ENCODE assay signal across 18 cellular contexts in the genomic region with DNA sequence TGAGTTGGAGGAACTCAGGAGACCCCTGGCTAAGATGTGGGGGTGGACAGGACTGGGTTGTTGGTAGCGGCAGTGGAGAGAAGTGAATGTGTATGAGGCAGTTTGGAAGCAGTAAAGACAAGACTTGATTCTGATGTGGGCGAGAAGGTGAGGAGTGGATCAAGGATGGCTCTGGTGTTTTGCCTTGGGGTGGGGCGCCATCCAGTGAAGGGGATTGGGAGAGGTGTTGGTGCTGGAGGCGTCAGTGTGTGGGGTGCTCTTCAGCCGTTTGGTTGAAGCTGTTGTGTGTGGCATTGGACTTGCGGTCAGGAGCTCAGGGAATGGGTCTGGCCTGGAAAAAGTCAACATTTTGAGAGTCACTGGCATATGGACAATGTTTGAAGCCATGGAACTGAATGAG. TPM values are rescaled to one million over a fixed set of nuclear protein-coding genes. Genes with fewer than 3 reads are reported as not detected.
A peak's percentile ranks its signal among the peaks of the same experiment; 100 is the strongest.
DNase-seq lines count a peak whose midpoint lies in the region; ATAC-seq and TF ChIP-seq lines count a peak whose summit lies in the region.
"Had no signal": no experiment of that assay in that cellular context is flagged by ENCODE, and none has a peak within 500 bp of the region (broad histone marks: within the 10 kb centered on the region; RNA-seq: fewer than 3 reads in every experiment).

No MANE protein-coding gene starts in this region.

- H3K27me3 ChIP-seq in CD4-positive, alpha-beta memory T cell (ENCODE audit: insufficient read depth, low read length) = no peaks in the 10 kb centered on the region
- H3K27me3 ChIP-seq: Peyer's patch had no signal

- H3K9me3 Mint-ChIP-seq in CD4-positive, alpha-beta memory T cell = no peaks in the 10 kb centered on the region
- H3K9me3 Mint-ChIP-seq in activated T-helper 17 cell treated with anti-CD3 and anti-CD28 coated beads, Interleukin-2, amount 50 U/mL, for 72 hours = no peaks in the 10 kb centered on the region
- no peaks in the 10 kb centered on the region for H3K9me3 Mint-ChIP-seq in nephron progenitor cell
- H3K9me3 Mint-ChIP-seq in activated CD4-positive, alpha-beta T cell treated with anti-CD3 and anti-CD28 coated beads, Interleukin-2, amount 10 ng/mL, durations not matched to agents 24 days and 14 days = no peaks in the 10 kb centered on the region
- H3K9me3 Mint-ChIP-seq: CD4-positive, alpha-beta T cell had no signal

- peaks cover 4 to 10% (median 5%) of the 10 kb centered on the region in 4 donors for H3K4me1 Mint-ChIP-seq in CD4-positive, alpha-beta memory T cell
- H3K4me1 Mint-ChIP-seq in activated T-helper 17 cell treated with anti-CD3 and anti-CD28 coated beads, Interleukin-2, amount 50 U/mL, for 72 hours = peaks cover 6% of the 10 kb centered on the region
- peaks cover 24% of the 10 kb centered on the region for H3K4me1 Mint-ChIP-seq in nephron progenitor cell
- peaks cover 6% of the 10 kb centered on the region for H3K4me1 Mint-ChIP-seq in activated CD4-positive, alpha-beta T cell treated with anti-CD3 and anti-CD28 coated beads, Interleukin-2, amount 10 ng/mL, durations not matched to agents 24 days and 14 days

- POLR2A ChIA-PET in CD4-positive, alpha-beta memory T cell (lab: Charles Lee; ENCODE audit: partially characterized antibody) = interaction anchor here (1.5 kb wide), 1 partner anchor 13 kb away, joined by 4 read pairs; the partner anchor contains the start of gene FAN1

- H3K36me3 Mint-ChIP-seq in CD4-positive, alpha-beta memory T cell = peaks cover 36 to 72% of the 10 kb centered on the region in 2 donors
- peaks cover 96% of the 10 kb centered on the region for H3K36me3 Mint-ChIP-seq in activated T-helper 17 cell treated with anti-CD3 and anti-CD28 coated beads, Interleukin-2, amount 50 U/mL, for 72 hours (ENCODE audit: low read depth)
- H3K36me3 Mint-ChIP-seq in nephron progenitor cell (ENCODE audit: low read depth) = peaks cover 49% of the 10 kb centered on the region
- peaks cover 47% of the 10 kb centered on the region for H3K36me3 Mint-ChIP-seq in activated CD4-positive, alpha-beta T cell treated with anti-CD3 and anti-CD28 coated beads, Interleukin-2, amount 10 ng/mL, durations not matched to agents 24 days and 14 days (ENCODE audit: low read depth)

- no peak overlapping the region for H3K4me3 Mint-ChIP-seq in CD4-positive, alpha-beta memory T cell
- H3K4me3 Mint-ChIP-seq in activated T-helper 17 cell treated with anti-CD3 and anti-CD28 coated beads, Interleukin-2, amount 50 U/mL, for 72 hours = no peak overlapping the region
- H3K4me3 Mint-ChIP-seq in nephron progenitor cell = no peak overlapping the region
- no peak overlapping the region for H3K4me3 Mint-ChIP-seq in activated CD4-positive, alpha-beta T cell treated with anti-CD3 and anti-CD28 coated beads, Interleukin-2, amount 10 ng/mL, durations not matched to agents 24 days and 14 days
- H3K4me3 Mint-ChIP-seq: CD4-positive, alpha-beta T cell had no signal

- CTCF ChIA-PET in CD4-positive, alpha-beta memory T cell (lab: Charles Lee; ENCODE audit: partially characterized antibody) = interaction anchor here (1.6 kb wide), 1 partner anchor 22 kb away, joined by 3 read pairs; no protein-coding TSS in a partner anchor

- intact Hi-C loops in CD4-positive, alpha-beta memory T cell (cut with micrococcal nuclease) = no loop called here
- intact Hi-C loops in activated CD4-positive, alpha-beta T cell treated with anti-CD3 and anti-CD28 coated beads, Interleukin-2, amount 10 ng/mL, durations not matched to agents 24 days and 14 days (cut with micrococcal nuclease) = no loop called here

- H3K27ac Mint-ChIP-seq in CD4-positive, alpha-beta memory T cell = peak overlapping the region in 4 of 7 donors; percentile 0 to 69 (median 12)
- H3K27ac Mint-ChIP-seq in activated T-helper 17 cell treated with anti-CD3 and anti-CD28 coated beads, Interleukin-2, amount 50 U/mL, for 72 hours = peak overlapping the region; percentile 2
- peak overlapping the region; percentile 50 for H3K27ac Mint-ChIP-seq in nephron progenitor cell
- H3K27ac Mint-ChIP-seq in activated CD4-positive, alpha-beta T cell treated with anti-CD3 and anti-CD28 coated beads, Interleukin-2, amount 10 ng/mL, durations not matched to agents 24 days and 14 days = no peak overlapping the region
- H3K27ac Mint-ChIP-seq: CD4-positive, alpha-beta T cell had no signal

- no peaks in the 10 kb centered on the region for H3K27me3 Mint-ChIP-seq in CD4-positive, alpha-beta memory T cell
- H3K27me3 Mint-ChIP-seq in activated T-helper 17 cell treated with anti-CD3 and anti-CD28 coated beads, Interleukin-2, amount 50 U/mL, for 72 hours = no peaks in the 10 kb centered on the region
- H3K27me3 Mint-ChIP-seq in nephron progenitor cell (ENCODE audit: low read depth, poor library complexity) = no peaks in the 10 kb centered on the region
- H3K27me3 Mint-ChIP-seq in activated CD4-positive, alpha-beta T cell treated with anti-CD3 and anti-CD28 coated beads, Interleukin-2, amount 10 ng/mL, durations not matched to agents 24 days and 14 days = no peaks in the 10 kb centered on the region
- H3K27me3 Mint-ChIP-seq: CD4-positive, alpha-beta T cell had no signal

- DNase-seq in CD4-positive, alpha-beta memory T cell = no peak
- peak; percentile 8 for DNase-seq in COLO668 (lab: John Stamatoyannopoulos, UW; ENCODE audit: unreplicated experiment)
- no peak for DNase-seq in nephron progenitor cell
- DNase-seq in ureter (ENCODE audit: low spot score) = no peak
- no peak for DNase-seq in OCI-M1 (lab: John Stamatoyannopoulos, UW)
- no peak for DNase-seq in activated CD4-positive, alpha-beta T cell treated with anti-CD3 and anti-CD28 coated beads, Interleukin-2, amount 10 ng/mL, durations not matched to agents 24 days and 14 days
- DNase-seq: CD4-positive, alpha-beta T cell; GDM1; MV-4-11; NCI-H2029; NCI-H2171 treated with DMSO at 0.1 percent for 48 hours; NCI-H510A; NCI-H82; Peyer's patch; SHP77 treated with DMSO at 0.1 percent for 48 hours had no signal

- ATAC-seq in activated T-helper 17 cell treated with anti-CD3 and anti-CD28 coated beads, Interleukin-2, amount 50 U/mL, for 72 hours (replicated peaks) = no peak
- ATAC-seq: GM12878, SK-N-SH treated with all-trans-retinoic acid at 6 μM for 48 hours had no signal

- H3K27ac ChIP-seq in CD4-positive, alpha-beta memory T cell (ENCODE audit: low read depth, low read length) = no peak overlapping the region
- H3K27ac ChIP-seq: Peyer's patch had no signal

- no peaks in the 10 kb centered on the region for H3K4me1 ChIP-seq in CD4-positive, alpha-beta memory T cell (ENCODE audit: insufficient read depth, low read length)
- H3K4me1 ChIP-seq: Peyer's patch had no signal

- no peak for TF ChIP-seq CTCF in nephron progenitor cell (IDR thresholded peaks at IDR 0.05)

- peaks cover 48% of the 10 kb centered on the region for H3K36me3 ChIP-seq in CD4-positive, alpha-beta memory T cell (ENCODE audit: insufficient read depth, low read length)

- H3K9me3 ChIP-seq in CD4-positive, alpha-beta memory T cell (ENCODE audit: control insufficient read depth in 1 of 2, low read length in 2 of 2) = no peaks in the 10 kb centered on the region
- H3K9me3 ChIP-seq: Peyer's patch had no signal

- no peak overlapping the region for H3K4me3 ChIP-seq in CD4-positive, alpha-beta memory T cell (ENCODE audit: low read length in 2 of 2)
- H3K4me3 ChIP-seq: GM12878, Peyer's patch had no signal

RNA-seq across cellular contexts. Expression of gene FAN1, which starts 13.3 kb away (rescaled TPM):
- 10 to 100 TPM; 25.9 TPM for total RNA-seq in CD4-positive, alpha-beta memory T cell
- 1 to 10 TPM; 7.5 to 7.7 TPM for polyA plus RNA-seq in CD4-positive, alpha-beta memory T cell
- 10 to 100 TPM; 15.9 to 17.8 TPM for total RNA-seq in activated T-helper 17 cell treated with anti-CD3 and anti-CD28 coated beads, Interleukin-2, amount 50 U/mL, for 72 hours
- 27.8 TPM for total RNA-seq in ureter
- 29.4 and 31.2 TPM in 2 replicates for total RNA-seq in activated CD4-positive, alpha-beta T cell treated with anti-CD3 and anti-CD28 coated beads, Interleukin-2, amount 10 ng/mL, durations not matched to agents 24 days and 14 days
